ENCODE assay signal across 9 cellular contexts in the genomic region with DNA sequence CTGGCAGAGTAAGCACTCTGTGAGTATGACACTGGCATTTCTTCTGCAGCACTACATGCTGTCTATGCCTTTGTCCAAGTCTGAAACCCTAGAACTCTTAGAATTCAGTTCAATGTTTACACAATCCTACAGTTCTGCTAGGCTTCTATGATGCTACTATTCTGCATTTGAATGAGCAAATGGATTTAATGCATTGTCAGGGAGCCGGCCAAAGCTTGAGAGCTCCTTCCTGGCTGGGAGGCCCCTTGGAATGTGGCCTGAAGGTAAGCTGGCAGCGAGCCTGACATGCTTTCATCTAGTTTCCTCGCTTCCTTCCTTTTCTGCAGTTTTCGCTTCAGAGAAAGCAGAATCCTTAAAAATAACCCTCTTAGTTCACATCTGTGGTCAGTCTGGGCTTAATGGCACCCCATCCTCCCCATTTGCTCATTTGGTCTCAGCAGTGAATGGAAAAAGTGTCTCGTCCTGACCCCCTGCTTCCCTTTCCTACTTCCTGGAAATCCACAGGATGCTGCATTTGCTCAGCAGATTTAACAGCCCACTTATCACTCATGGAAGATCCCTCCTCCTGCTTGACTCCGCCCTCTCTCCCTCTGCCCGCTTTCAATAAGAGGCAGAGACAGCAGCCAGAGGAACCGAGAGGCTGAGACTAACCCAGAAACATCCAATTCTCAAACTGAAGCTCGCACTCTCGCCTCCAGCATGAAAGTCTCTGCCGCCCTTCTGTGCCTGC. TPM values are rescaled to one million over a fixed set of nuclear protein-coding genes. Genes with fewer than 3 reads are reported as not detected.
DNase-seq lines count a peak whose midpoint lies in the region; ATAC-seq, FAIRE-seq and TF ChIP-seq lines count a peak whose summit lies in the region.
"Had no signal": no experiment of that assay in that cellular context is flagged by ENCODE, and none has a peak within 500 bp of the region (broad histone marks: within the 10 kb centered on the region; RNA-seq: fewer than 3 reads in every experiment).

TSS of gene CCL2 (plus strand) at position 635 of the 730 bp plus-strand sequence. CDS start at position 700, 65 bp downstream.

- H3K4me3 ChIP-seq in BLaER1 (no peak within 1 kb of the TSS), testis (peak within 1 kb of the TSS in 1 of 2 donors; percentile 34)

- peak; percentile 16 for TF ChIP-seq POLR2A in testis (IDR thresholded peaks at IDR 0.05)

- H3K4me1 ChIP-seq in BLaER1 (peaks cover 27% of the 10 kb centered on the region), testis (peaks cover 57% of the 10 kb centered on the region)

- no peak for ATAC-seq in GM18498 (IDR thresholded peaks at IDR 0.05; ENCODE audit: unreplicated experiment)
- no peak for ATAC-seq in HG03097 (IDR thresholded peaks at IDR 0.05; ENCODE audit: low FRiP score, unreplicated experiment)

- 6 to 9% methylated on average over 11 of the region's 11 CpGs for WGBS in testis, 2 donors

- H3K27ac ChIP-seq in BLaER1 (no peak within 1 kb of the TSS), testis (peak within 1 kb of the TSS; percentile 11 to 68)

- DNase-seq in NCI-H2171 (lab: John Stamatoyannopoulos, UW): peak; percentile 4
- DNase-seq in dedifferentiated amniotic fluid mesenchymal stem cell (ENCODE audit: extremely low spot score): peak; percentile 44
- peak; percentile 93 for DNase-seq in kidney tubule cell (ENCODE audit: low spot score)
- peak; percentile 84 for DNase-seq in testis
- no peak for DNase-seq in D721Med (ENCODE audit: insufficient read length, low spot score)

- TF ChIP-seq CTCF in testis (IDR thresholded peaks at IDR 0.05) (no peak), D721Med (IDR thresholded peaks at IDR 0.05; ENCODE audit: insufficient read depth, missing control alignments) (no peak)

- peak within 1 kb of the TSS; percentile 66 for H3K4me2 ChIP-seq in BLaER1

- H3K9ac ChIP-seq in BLaER1: no peak within 1 kb of the TSS

- no peaks in the 10 kb centered on the region for H4K20me1 ChIP-seq in BLaER1

- H3K27me3 ChIP-seq in BLaER1 (no peaks in the 10 kb centered on the region), testis (no peaks in the 10 kb centered on the region)

- intact Hi-C loops in testis (cut with DNase I; ENCODE audit: low total_unique reads): no loop called here

- H3K36me3 ChIP-seq in BLaER1 (no peaks in the 10 kb centered on the region), testis (ENCODE audit: low read depth, missing control alignments) (no peaks in the 10 kb centered on the region)

- H3K9me3 ChIP-seq in BLaER1 (no peaks in the 10 kb centered on the region), testis (no peaks in the 10 kb centered on the region)

- FAIRE-seq in D721Med (lab: Jason Lieb, UNC): no peak
- FAIRE-seq: GM18507 had no signal

RNA-seq across cellular contexts. Expression of gene CCL2, which starts in this region (rescaled TPM):
- total RNA-seq in testis: 1 to 10 TPM; 1.0 to 4.4 TPM
- 35.8 TPM for polyA plus RNA-seq in testis (ENCODE audit: insufficient read depth, low read depth, low replicate concordance)
